ENCODE assay signal across 1 cellular context in genomic region chr14:55599250-55599879, GRCh38.
TF ChIP-seq lines count a peak whose summit lies in the region.

No MANE protein-coding gene starts in this region.

TF ChIP-seq in HEK293, 187 proteins besides CTCF, POLR2A, EP300 and RAD21 (continued from another document):
- TF ChIP-seq ZEB2 (tag by site-specific recombination; IDR thresholded peaks at IDR 0.05), result peak; percentile 64
- TF ChIP-seq ZNF138 (tag by site-specific recombination; IDR thresholded peaks at IDR 0.05; ENCODE audit: borderline replicate concordance), result no peak
- TF ChIP-seq ZBTB44 (tag by site-specific recombination; IDR thresholded peaks at IDR 0.05), result peak; percentile 78
- no peak for TF ChIP-seq SALL2 (tag by site-specific recombination; IDR thresholded peaks at IDR 0.05; ENCODE audit: borderline replicate concordance)
- TF ChIP-seq ZNF24 (tag by site-specific recombination; IDR thresholded peaks at IDR 0.05), result no peak
- peak; percentile 35; the same call in 1 of the 2 replicates for TF ChIP-seq ZNF18 (tag by site-specific recombination; IDR thresholded peaks at IDR 0.05)
- TF ChIP-seq ZBTB11 (tag by site-specific recombination; conservative IDR thresholded peaks at IDR 0.05; ENCODE audit: low read depth), result no peak
- peak; percentile 50; the same call in 1 of the 2 replicates for TF ChIP-seq KLF10 (tag by site-specific recombination; IDR thresholded peaks at IDR 0.05)
- peak; percentile 45 for TF ChIP-seq PATZ1 (tag by site-specific recombination; IDR thresholded peaks at IDR 0.05)
- TF ChIP-seq ZFHX2 (tag by site-specific recombination; conservative IDR thresholded peaks at IDR 0.05), result no peak
- TF ChIP-seq KLF1 (tag by site-specific recombination; IDR thresholded peaks at IDR 0.05), result no peak
- no peak for TF ChIP-seq ZNF404 (tag by site-specific recombination; IDR thresholded peaks at IDR 0.05)
- no peak for TF ChIP-seq ZBTB10 (tag by site-specific recombination; IDR thresholded peaks at IDR 0.05)
- TF ChIP-seq ZBTB21 (tag by site-specific recombination; IDR thresholded peaks at IDR 0.05), result no peak
- TF ChIP-seq ZNF274 (IDR thresholded peaks at IDR 0.05; ENCODE audit: low read length), result no peak
- TF ChIP-seq ZNF274 (tag by site-specific recombination; IDR thresholded peaks at IDR 0.05; ENCODE audit: borderline replicate concordance), result no peak
- TF ChIP-seq EGR2 (tag by site-specific recombination; IDR thresholded peaks at IDR 0.05; ENCODE audit: low read depth), result no peak
- no peak for TF ChIP-seq ZNF10 (tag by site-specific recombination; IDR thresholded peaks at IDR 0.05)
- no peak for TF ChIP-seq ZNF639 (tag by site-specific recombination; IDR thresholded peaks at IDR 0.05)
- no peak for TF ChIP-seq ZNF16 (tag by site-specific recombination; IDR thresholded peaks at IDR 0.05; ENCODE audit: low read depth)
- no peak for TF ChIP-seq ZFP3 (tag by site-specific recombination; IDR thresholded peaks at IDR 0.05; ENCODE audit: low read depth)
- peak; percentile 58; the same call in 1 of the 2 replicates for TF ChIP-seq ZNF214 (tag by site-specific recombination; IDR thresholded peaks at IDR 0.05; ENCODE audit: borderline replicate concordance)
- peak; percentile 82 for TF ChIP-seq ZNF37A (tag by site-specific recombination; IDR thresholded peaks at IDR 0.05)
- peak; percentile 59 for TF ChIP-seq WT1 (tag by site-specific recombination; IDR thresholded peaks at IDR 0.05)
- TF ChIP-seq ZNF513 (tag by site-specific recombination; IDR thresholded peaks at IDR 0.05), result no peak
- no peak for TF ChIP-seq SETDB1 (IDR thresholded peaks at IDR 0.05; ENCODE audit: insufficient read length, low read length)
- TF ChIP-seq ZNF239 (tag by site-specific recombination; IDR thresholded peaks at IDR 0.05), result no peak
- peak; percentile 40; the same call in 1 of the 2 replicates for TF ChIP-seq ZBTB8A (tag by site-specific recombination; IDR thresholded peaks at IDR 0.05)
- no peak for TF ChIP-seq ZNF664 (tag by site-specific recombination; IDR thresholded peaks at IDR 0.05)
- TF ChIP-seq ZNF701 (tag by site-specific recombination; IDR thresholded peaks at IDR 0.05), result no peak
